9 cellular contexts compared by ENCODE assay signal in the genomic region with DNA sequence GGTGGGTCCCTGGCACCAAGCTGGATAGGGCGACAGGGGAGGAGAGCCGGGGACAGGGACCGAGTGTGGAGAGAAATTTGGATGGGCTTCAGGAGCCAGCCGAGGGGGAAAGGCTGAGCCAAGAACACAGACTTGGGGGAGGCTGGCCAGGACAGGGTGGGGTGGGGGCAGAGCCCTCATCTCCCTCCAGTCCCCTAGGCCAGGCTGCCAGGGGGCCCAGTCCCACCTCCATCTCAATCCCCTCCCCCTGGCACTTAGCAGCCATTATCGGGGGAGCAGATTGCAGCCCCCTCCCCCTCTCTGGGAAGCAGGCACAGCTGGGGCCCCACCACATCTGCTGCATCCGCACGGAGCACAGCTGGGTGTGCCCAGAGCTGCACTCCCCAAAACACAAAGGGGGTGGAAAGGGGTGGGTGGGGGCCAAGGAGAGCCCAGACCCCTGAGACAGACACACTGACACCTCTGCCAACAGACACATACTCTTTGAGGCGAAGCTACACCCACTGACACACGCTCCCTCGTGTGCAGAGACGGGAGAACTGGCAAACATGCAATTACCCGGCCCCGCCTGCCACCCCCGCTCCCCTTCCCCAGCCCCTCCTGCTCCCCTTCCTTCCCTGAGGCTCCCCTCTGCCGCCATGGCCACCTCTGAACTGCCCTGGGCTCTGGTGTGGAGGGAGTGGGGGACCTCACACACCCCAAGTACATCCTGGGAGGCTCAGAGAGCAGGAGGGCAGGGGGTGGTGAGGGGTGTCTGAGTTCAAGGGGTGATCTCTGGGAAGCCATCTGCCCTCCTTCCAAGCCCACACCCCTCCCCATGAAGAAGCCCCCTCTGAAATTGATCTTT. TPM values are rescaled to one million over a fixed set of nuclear protein-coding genes. Genes with fewer than 3 reads are reported as not detected.
A peak's percentile ranks its signal among the peaks of the same experiment; 100 is the strongest.
DNase-seq lines count a peak whose midpoint lies in the region; ATAC-seq, FAIRE-seq and TF ChIP-seq lines count a peak whose summit lies in the region.
"Had no signal": no experiment of that assay in that cellular context is flagged by ENCODE, and none has a peak within 500 bp of the region (broad histone marks: within the 10 kb centered on the region; RNA-seq: fewer than 3 reads in every experiment).

No MANE protein-coding gene starts in this region.

- ATAC-seq in GM18511 (IDR thresholded peaks at IDR 0.05; ENCODE audit: unreplicated experiment), result peak; percentile 28
- ATAC-seq in HG02870 (IDR thresholded peaks at IDR 0.05; ENCODE audit: unreplicated experiment), result peak; percentile 14
- peak; percentile 29 for ATAC-seq in activated naive CD8-positive, alpha-beta T cell treated with anti-CD3 and anti-CD28 coated beads, Interleukin-2, amount 10 ng/mL, durations not matched to agents 7 days and 5 days (ENCODE audit: low read depth)
- no peak for ATAC-seq in GM19467 (IDR thresholded peaks at IDR 0.05; ENCODE audit: unreplicated experiment)
- no peak for ATAC-seq in GM18873 (IDR thresholded peaks at IDR 0.05; ENCODE audit: low FRiP score, unreplicated experiment)
- no peak for ATAC-seq in HG03039 (IDR thresholded peaks at IDR 0.05; ENCODE audit: unreplicated experiment)

- no peaks in the 10 kb centered on the region for H3K9me3 Mint-ChIP-seq in activated naive CD8-positive, alpha-beta T cell treated with anti-CD3 and anti-CD28 coated beads, Interleukin-2, amount 10 ng/mL, durations not matched to agents 7 days and 5 days
- H3K9me3 Mint-ChIP-seq in nephron, result no peaks in the 10 kb centered on the region

- H3K4me3 Mint-ChIP-seq in activated naive CD8-positive, alpha-beta T cell treated with anti-CD3 and anti-CD28 coated beads, Interleukin-2, amount 10 ng/mL, durations not matched to agents 7 days and 5 days, result no peak overlapping the region
- peak overlapping the region; percentile 72 to 76 (median 74) for H3K4me3 Mint-ChIP-seq in nephron

- H3K36me3 Mint-ChIP-seq in activated naive CD8-positive, alpha-beta T cell treated with anti-CD3 and anti-CD28 coated beads, Interleukin-2, amount 10 ng/mL, durations not matched to agents 7 days and 5 days, result peaks cover 6% of the 10 kb centered on the region
- peaks cover 8% of the 10 kb centered on the region for H3K36me3 Mint-ChIP-seq in nephron (ENCODE audit: low read depth)

- H3K27ac Mint-ChIP-seq in activated naive CD8-positive, alpha-beta T cell treated with anti-CD3 and anti-CD28 coated beads, Interleukin-2, amount 10 ng/mL, durations not matched to agents 7 days and 5 days, result no peak overlapping the region
- peak overlapping the region; percentile 85 to 94 (median 89) for H3K27ac Mint-ChIP-seq in nephron

- H3K27me3 Mint-ChIP-seq in activated naive CD8-positive, alpha-beta T cell treated with anti-CD3 and anti-CD28 coated beads, Interleukin-2, amount 10 ng/mL, durations not matched to agents 7 days and 5 days, result peaks cover 46% of the 10 kb centered on the region
- peaks cover 54% of the 10 kb centered on the region for H3K27me3 Mint-ChIP-seq in nephron (ENCODE audit: low read depth)

- no peak for DNase-seq in activated naive CD8-positive, alpha-beta T cell treated with anti-CD3 and anti-CD28 coated beads, Interleukin-2, amount 10 ng/mL, durations not matched to agents 7 days and 5 days
- no peak for DNase-seq in RCC 7860 (ENCODE audit: low spot score)

- POLR2A ChIA-PET in activated naive CD8-positive, alpha-beta T cell treated with anti-CD3 and anti-CD28 coated beads, Interleukin-2, amount 10 ng/mL, durations not matched to agents 7 days and 5 days (lab: Charles Lee), result interaction anchor here (1.0 kb wide), 1 partner anchor 9 kb away, joined by 3 read pairs; no protein-coding TSS in a partner anchor

- peaks cover 10% of the 10 kb centered on the region for H3K4me1 Mint-ChIP-seq in activated naive CD8-positive, alpha-beta T cell treated with anti-CD3 and anti-CD28 coated beads, Interleukin-2, amount 10 ng/mL, durations not matched to agents 7 days and 5 days
- H3K4me1 Mint-ChIP-seq in nephron, result peaks cover 44% of the 10 kb centered on the region

- TF ChIP-seq CTCF in nephron (IDR thresholded peaks at IDR 0.05; ENCODE audit: unreplicated experiment in 3 of 3), result no peak

- FAIRE-seq in RCC 7860 (lab: Jason Lieb, UNC), result no peak

RNA-seq across cellular contexts. Expression of a gene that starts 5.1 kb away (rescaled TPM):
- total RNA-seq in activated naive CD8-positive, alpha-beta T cell treated with anti-CD3 and anti-CD28 coated beads, Interleukin-2, amount 10 ng/mL, durations not matched to agents 7 days and 5 days, result under 1 TPM; 0.08 to 0.09 TPM
- total RNA-seq: mononuclear cell had no signal

RNA-seq across cellular contexts. Expression of a gene that starts 10.5 kb away (rescaled TPM):
- total RNA-seq in activated naive CD8-positive, alpha-beta T cell treated with anti-CD3 and anti-CD28 coated beads, Interleukin-2, amount 10 ng/mL, durations not matched to agents 7 days and 5 days, result 10 to 100 TPM; 31.3 to 32.6 TPM

RNA-seq across cellular contexts. Expression of a gene that starts 34.5 kb away (rescaled TPM):
- 1 to 10 TPM; 7.7 to 8.1 TPM for total RNA-seq in activated naive CD8-positive, alpha-beta T cell treated with anti-CD3 and anti-CD28 coated beads, Interleukin-2, amount 10 ng/mL, durations not matched to agents 7 days and 5 days

RNA-seq across cellular contexts. Expression of a gene that starts 34.7 kb away (rescaled TPM):
- total RNA-seq in activated naive CD8-positive, alpha-beta T cell treated with anti-CD3 and anti-CD28 coated beads, Interleukin-2, amount 10 ng/mL, durations not matched to agents 7 days and 5 days, result 1 to 10 TPM in 1 of 2 experiments, under 1 TPM in 1; 0.85 to 1.1 TPM
- total RNA-seq: mononuclear cell had no signal

Comparison
In these comparisons a context has a peak if more than half of its experiments do, and no peak if none do; other contexts are left out.
1. ATAC-seq: peak in GM18511 (single experiment), HG02870 (single experiment) and activated naive CD8-positive, alpha-beta T cell treated with anti-CD3 and anti-CD28 coated beads, Interleukin-2, amount 10 ng/mL, durations not matched to agents 7 days and 5 days (single experiment); none in GM19467 (single experiment), GM18873 (single experiment) and HG03039 (single experiment).